ENCODE assay signal across 21 cellular contexts in the genomic region with DNA sequence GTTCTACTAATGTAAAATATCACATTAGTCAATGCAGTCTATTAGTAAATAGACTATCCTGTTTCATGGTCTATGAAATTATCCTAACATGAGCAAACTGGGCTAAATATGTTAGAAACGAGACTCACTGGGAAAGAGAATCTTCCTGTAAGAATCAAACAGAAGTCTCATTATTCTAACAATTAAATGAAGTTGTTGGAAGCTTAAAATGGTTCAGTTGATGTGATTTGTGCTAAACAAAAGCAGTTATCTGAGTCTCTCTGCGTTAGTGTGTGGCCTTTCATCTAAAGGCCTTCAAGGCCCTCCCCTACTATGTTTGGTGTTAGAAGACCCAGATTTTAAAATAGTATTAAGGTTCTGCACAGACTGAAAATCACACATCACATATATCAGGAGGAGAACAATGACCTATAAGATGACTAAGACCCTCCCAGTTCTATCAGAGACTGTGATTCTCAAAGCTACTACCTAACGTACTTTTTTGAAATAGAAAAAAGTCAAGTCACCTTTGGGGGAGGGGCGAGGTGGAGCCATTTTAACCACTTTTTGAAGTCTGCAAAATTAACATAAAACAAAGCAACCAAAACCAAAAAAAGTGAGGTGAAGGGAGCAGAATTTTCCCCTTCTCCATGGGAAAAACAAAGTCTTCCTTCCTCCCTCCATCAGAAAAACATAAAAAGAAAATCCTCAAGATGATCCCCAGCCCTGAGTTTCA.
A peak's percentile ranks its signal among the peaks of the same experiment; 100 is the strongest.
DNase-seq lines count a peak whose midpoint lies in the region; ATAC-seq, FAIRE-seq and TF ChIP-seq lines count a peak whose summit lies in the region.
"Had no signal": no experiment of that assay in that cellular context is flagged by ENCODE, and none has a peak within 500 bp of the region (broad histone marks: within the 10 kb centered on the region; RNA-seq: fewer than 3 reads in every experiment).

No MANE protein-coding gene starts in this region.

- H3K27ac Mint-ChIP-seq in neural crest cell (ENCODE audit: unreplicated experiment) = peak overlapping the region; percentile 57
- no peak overlapping the region for H3K27ac Mint-ChIP-seq in Calu3 (ENCODE audit: unreplicated experiment)
- H3K27ac Mint-ChIP-seq in activated T-cell treated with anti-CD3 and anti-CD28 coated beads, Interleukin-2, amount 50 U/mL, for 72 hours = no peak overlapping the region
- H3K27ac Mint-ChIP-seq: activated B cell treated with CpG ODN at 0.5 μM for 24 hours; stimulated activated naive CD8-positive, alpha-beta T cell treated with anti-CD3 and anti-CD28 coated beads, Interleukin-15, amount 100 ng/mL, for 72 hours had no signal

- in situ Hi-C loops in IMR-90 (cut with MboI; ENCODE audit: low sequenced_read_pairs) = no loop called here

- H3K27ac ChIP-seq in A549 (peak overlapping the region; percentile 72 to 77), IMR-90 (ENCODE audit: insufficient read depth, low read length) (no peak overlapping the region), H1 (ENCODE audit: low read depth, low read length) (peak overlapping the region; percentile 12; the same call in 1 of the 2 replicates)
- H3K27ac ChIP-seq: BLaER1, upper lobe of right lung had no signal

- peaks cover 5% of the 10 kb centered on the region; the same call in 1 of the 2 replicates for H3K9me1 ChIP-seq in IMR-90 (ENCODE audit: insufficient read depth, low read length)

- TF ChIP-seq POLR2A in A549 (IDR thresholded peaks at IDR 0.05; ENCODE audit: low read length) (no peak), IMR-90 (IDR thresholded peaks at IDR 0.05; ENCODE audit: low read depth, low read length) (no peak), H1 (IDR thresholded peaks at IDR 0.05; ENCODE audit: control extremely low read depth in 1 of 2, low read depth in 2 of 2, low read length in 2 of 2) (no peak)

- peak overlapping the region; percentile 29 for H2BK5ac ChIP-seq in IMR-90 (ENCODE audit: low read depth, low read length, poor library complexity, severe bottlenecking)
- H2BK5ac ChIP-seq in H1 (ENCODE audit: low read depth, low read length) = no peak overlapping the region

- 32% methylated on average over 4 of the region's 4 CpGs for WGBS in A549 (ENCODE audit: missing lambda C conversion rate)
- WGBS in IMR-90 (ENCODE audit: extremely low coverage in 2 of 2, insufficient read length in 1 of 2), 2 experiments = no CpG with 5 or more reads among the region's 4 CpGs
- WGBS in H1 (ENCODE audit: extremely low coverage in 1 of 2, insufficient coverage in 1 of 2, insufficient read length in 1 of 2, insufficient replicate concordance in 2 of 2, low coverage in 1 of 2, low lambda C conversion rate in 2 of 2, missing lambda C conversion rate in 1 of 2), 2 experiments = 63% methylated on average over 4 of the region's 4 CpGs; no CpG with 5 or more reads in 1 of the 2 experiments

- dilution Hi-C loops in IMR-90 (cut with HindIII; ENCODE audit: low sequenced_read_pairs, unreplicated experiment) = no loop called here

- H2BK15ac ChIP-seq in IMR-90 (ENCODE audit: low read depth, low read length) = 0 out of 3 replicates have a peak overlapping the region, but pooled peaks have one; percentile 15
- H2BK15ac ChIP-seq in H1 (ENCODE audit: low read length) = no peak overlapping the region

- peaks cover 33% of the 10 kb centered on the region for H3K4me1 Mint-ChIP-seq in neural crest cell
- H3K4me1 Mint-ChIP-seq in Calu3 (ENCODE audit: low read depth, unreplicated experiment) = peaks cover 5% of the 10 kb centered on the region
- H3K4me1 Mint-ChIP-seq in activated T-cell treated with anti-CD3 and anti-CD28 coated beads, Interleukin-2, amount 50 U/mL, for 72 hours (ENCODE audit: low read depth) = no peaks in the 10 kb centered on the region
- H3K4me1 Mint-ChIP-seq: stimulated activated naive CD8-positive, alpha-beta T cell treated with anti-CD3 and anti-CD28 coated beads, Interleukin-15, amount 100 ng/mL, for 72 hours had no signal

- H3K9me3 Mint-ChIP-seq in neural crest cell = peaks cover 8% of the 10 kb centered on the region
- H3K9me3 Mint-ChIP-seq in Calu3 (ENCODE audit: low read depth, unreplicated experiment) = no peaks in the 10 kb centered on the region
- no peaks in the 10 kb centered on the region for H3K9me3 Mint-ChIP-seq in activated T-cell treated with anti-CD3 and anti-CD28 coated beads, Interleukin-2, amount 50 U/mL, for 72 hours

- H3K18ac ChIP-seq in IMR-90 (ENCODE audit: low read depth, low read length) = peak overlapping the region; percentile 29; the same call in 1 of the 2 replicates
- no peak overlapping the region; the same call in 1 of the 2 replicates for H3K18ac ChIP-seq in H1 (ENCODE audit: extremely low read depth, low read length)

- H3K4me3 ChIP-seq in A549 = no peak overlapping the region
- H3K4me3 ChIP-seq in IMR-90 (ENCODE audit: insufficient read depth, low read depth, low read length) = no peak overlapping the region
- H3K4me3 ChIP-seq in H1 (ENCODE audit: extremely low read depth in 1 of 4, insufficient read depth in 2 of 4, low read depth in 3 of 4, low read length in 4 of 4) = no peak overlapping the region
- H3K4me3 ChIP-seq: BLaER1, upper lobe of right lung had no signal

- no peaks in the 10 kb centered on the region for H3K36me3 Mint-ChIP-seq in neural crest cell (ENCODE audit: low read depth)
- H3K36me3 Mint-ChIP-seq in Calu3 (ENCODE audit: insufficient read depth, unreplicated experiment) = no peaks in the 10 kb centered on the region
- H3K36me3 Mint-ChIP-seq in activated T-cell treated with anti-CD3 and anti-CD28 coated beads, Interleukin-2, amount 50 U/mL, for 72 hours (ENCODE audit: insufficient read depth in 2 of 2) = no peaks in the 10 kb centered on the region

- no peaks in the 10 kb centered on the region for H3K36me3 ChIP-seq in IMR-90 (ENCODE audit: control insufficient read depth, insufficient read depth, low read length)
- H3K36me3 ChIP-seq in H1 (ENCODE audit: control insufficient read depth in 2 of 4, insufficient read depth in 4 of 4, low read length in 3 of 4) = peaks cover 0 to 3% (median 0%) of the 10 kb centered on the region in 4 experiments; a peak in 2 of 8 replicates
- H3K36me3 ChIP-seq: BLaER1, upper lobe of right lung had no signal

- no peak overlapping the region for H2AFZ ChIP-seq in IMR-90 (replicated peaks; ENCODE audit: low read length, poor library complexity)
- no peak overlapping the region for H2AFZ ChIP-seq in H1 (ENCODE audit: low read length)

- H4K91ac ChIP-seq in IMR-90 (ENCODE audit: insufficient read depth, low read depth, low read length) (no peak overlapping the region), H1 (replicated peaks; ENCODE audit: insufficient read length, low read length) (no peak overlapping the region)

- TF ChIP-seq CTCF in A549 (IDR thresholded peaks at IDR 0.05) = no peak
- TF ChIP-seq CTCF in IMR-90 (conservative IDR thresholded peaks at IDR 0.05; ENCODE audit: low read depth, low read length) = no peak
- no peak for TF ChIP-seq CTCF in H1 (IDR thresholded peaks at IDR 0.05; ENCODE audit: control extremely low read depth in 1 of 3, insufficient read depth in 1 of 3, low read depth in 1 of 3, low read length in 3 of 3)
- no peak for TF ChIP-seq CTCF in neural crest cell (conservative IDR thresholded peaks at IDR 0.05)
- no peak for TF ChIP-seq CTCF in Calu3 (IDR thresholded peaks at IDR 0.05; ENCODE audit: unreplicated experiment)

- H3K56ac ChIP-seq in IMR-90 (ENCODE audit: extremely low read depth, insufficient read depth, low read length) = no peak overlapping the region
- H3K56ac ChIP-seq in H1 (replicated peaks; ENCODE audit: insufficient read length, low read depth, low read length) = no peak overlapping the region

- peaks cover 0 to 16% of the 10 kb centered on the region in 2 experiments; a peak in 1 of 4 replicates for H3K79me2 ChIP-seq in H1 (ENCODE audit: control insufficient read depth in 1 of 2, insufficient read depth in 2 of 2, low read length in 2 of 2)

- no peaks in the 10 kb centered on the region for H4K20me1 ChIP-seq in IMR-90 (ENCODE audit: insufficient read depth, low read length)
- no peaks in the 10 kb centered on the region for H4K20me1 ChIP-seq in H1 (replicated peaks in 1 of 2; ENCODE audit: control insufficient read depth in 1 of 2, insufficient read depth in 2 of 2, low read length in 2 of 2)

- H3K4me1 ChIP-seq in A549 (peaks cover 58% of the 10 kb centered on the region), IMR-90 (ENCODE audit: control insufficient read depth, insufficient read depth, low read length) (peaks cover 11% of the 10 kb centered on the region; the same call in 1 of the 2 replicates), H1 (replicated peaks in 1 of 4; ENCODE audit: control insufficient read depth in 3 of 4, insufficient read depth in 4 of 4, low read length in 3 of 4) (peaks cover 7 to 18% (median 16%) of the 10 kb centered on the region in 4 experiments; a peak in 6 of 7 replicates)
- H3K4me1 ChIP-seq: BLaER1, upper lobe of right lung had no signal

- CTCF ChIA-PET in A549 (lab: Yijun Ruan, JAX) (interaction anchor here (0.8 to 1.1 kb wide), 2 partner anchors 10 to 18 kb away, joined by 3 read pairs; no protein-coding TSS in a partner anchor), IMR-90 (lab: Yijun Ruan, JAX) (no interaction called here), H1 (lab: Charles Lee; ENCODE audit: partially characterized antibody) (interaction anchor here (1.2 to 1.4 kb wide), 3 partner anchors 8 to 106 kb away, joined by 3 to 10 read pairs (median 4); no protein-coding TSS in a partner anchor), Calu3 (lab: Charles Lee) (no interaction called here)

- H3K23me2 ChIP-seq in H1 (ENCODE audit: low read depth, low read length) = no peaks in the 10 kb centered on the region

- H2BK20ac ChIP-seq in IMR-90 (ENCODE audit: low read depth, low read length) (0 out of 2 replicates have a peak overlapping the region, but pooled peaks have one; percentile 18), H1 (ENCODE audit: low read length) (no peak overlapping the region)

- POLR2A ChIA-PET in A549 (lab: Yijun Ruan, JAX) (interaction anchor here (1.5 to 2.6 kb wide), 2 partner anchors 10 to 82 kb away, joined by 4 to 13 read pairs; partner anchors contain the start of gene DENND5B), IMR-90 (lab: Charles Lee; ENCODE audit: unreplicated experiment) (no interaction called here), H1 (lab: Charles Lee; ENCODE audit: partially characterized antibody) (interaction anchor here (0.8 to 3.4 kb wide), 3 partner anchors 9 to 123 kb away, joined by 4 to 18 read pairs (median 4); no protein-coding TSS in a partner anchor)

- peak overlapping the region; percentile 21; the same call in 1 of the 2 replicates for H2BK120ac ChIP-seq in IMR-90 (ENCODE audit: low read depth, low read length)
- H2BK120ac ChIP-seq in H1 (replicated peaks; ENCODE audit: low read depth, low read length) = no peak overlapping the region

- H3K9me3 ChIP-seq in A549 = peaks cover 13% of the 10 kb centered on the region; the same call in 2 of the 3 replicates
- H3K9me3 ChIP-seq in IMR-90 (ENCODE audit: control insufficient read depth, insufficient read depth, low read length) = peaks cover 4% of the 10 kb centered on the region; the same call in 1 of the 2 replicates
- peaks cover 8 to 13% of the 10 kb centered on the region in 2 experiments; a peak in 3 of 4 replicates for H3K9me3 ChIP-seq in H1 (ENCODE audit: insufficient read depth in 2 of 2, low read depth in 1 of 2, low read length in 1 of 2)
- H3K9me3 ChIP-seq: upper lobe of right lung had no signal

- H4K5ac ChIP-seq in IMR-90 (ENCODE audit: low read depth, low read length) (no peak overlapping the region; the same call in 1 of the 2 replicates), H1 (ENCODE audit: insufficient read length, low read depth, low read length) (peak overlapping the region; percentile 92)

- no peak overlapping the region for H3K4me3 Mint-ChIP-seq in neural crest cell
- no peak overlapping the region for H3K4me3 Mint-ChIP-seq in Calu3 (ENCODE audit: low read depth, unreplicated experiment)
- no peak overlapping the region for H3K4me3 Mint-ChIP-seq in activated T-cell treated with anti-CD3 and anti-CD28 coated beads, Interleukin-2, amount 50 U/mL, for 72 hours
- H3K4me3 Mint-ChIP-seq: activated B cell treated with CpG ODN at 0.5 μM for 24 hours; stimulated activated naive CD8-positive, alpha-beta T cell treated with anti-CD3 and anti-CD28 coated beads, Interleukin-15, amount 100 ng/mL, for 72 hours had no signal

- FAIRE-seq in A549 (lab: Jason Lieb, UNC) = peak; percentile 32
- peak; percentile 45 for FAIRE-seq in H1 (lab: Jason Lieb, UNC)

- H3K4ac ChIP-seq in IMR-90 (ENCODE audit: low read depth, low read length) = no peak overlapping the region
- H3K4ac ChIP-seq in H1 (replicated peaks; ENCODE audit: insufficient read length, low read depth, low read length) = no peak overlapping the region

- H3K23ac ChIP-seq in IMR-90 (ENCODE audit: low read depth, low read length) (no peak overlapping the region), H1 (ENCODE audit: insufficient read length) (no peak overlapping the region)

- H3K79me1 ChIP-seq in IMR-90 (ENCODE audit: low read depth in 1 of 2, low read length in 2 of 2) (peaks cover 22 to 48% of the 10 kb centered on the region in 2 experiments), H1 (ENCODE audit: low read depth, low read length) (no peaks in the 10 kb centered on the region)

- BruUV-seq in IMR-90 (replicated peaks; lab: Mats Ljungman, UMichigan) (no TSS peak), Calu3 (replicated peaks; lab: Mats Ljungman, UMichigan) (no TSS peak)

- TF ChIP-seq RAD21 in A549 (conservative IDR thresholded peaks at IDR 0.05 in 1 of 2, IDR thresholded peaks at IDR 0.05 in 1 of 2) (no peak), IMR-90 (IDR thresholded peaks at IDR 0.05; ENCODE audit: low read length) (no peak), H1 (IDR thresholded peaks at IDR 0.05 in 1 of 2, conservative IDR thresholded peaks at IDR 0.05 in 1 of 2; ENCODE audit: low read depth in 2 of 2, low read length in 2 of 2) (no peak)

- H3K27me3 ChIP-seq in IMR-90 (ENCODE audit: control insufficient read depth, insufficient read depth, low read length) (no peaks in the 10 kb centered on the region), H1 (replicated peaks in 1 of 4; ENCODE audit: control insufficient read depth in 3 of 4, extremely low read depth in 1 of 4, insufficient read depth in 3 of 4, low read length in 3 of 4) (no peaks in the 10 kb centered on the region)
- H3K27me3 ChIP-seq: BLaER1, upper lobe of right lung had no signal

- no peak overlapping the region for H3K9ac ChIP-seq in IMR-90 (ENCODE audit: low read depth, low read length)
- no peak overlapping the region for H3K9ac ChIP-seq in H1 (replicated peaks in 1 of 4; ENCODE audit: extremely low read depth in 1 of 4, low read depth in 3 of 4, low read length in 3 of 4)
- H3K9ac ChIP-seq: BLaER1, SK-N-SH had no signal

- H2BK12ac ChIP-seq in H1 (ENCODE audit: low read depth, low read length) = no peak overlapping the region

- DNase-seq in A549 (ENCODE audit: low read depth in 1 of 2, low spot score in 1 of 2) (no peak), IMR-90 (no peak), H1 (ENCODE audit: low read depth in 1 of 2, low spot score in 2 of 2) (no peak), neural crest cell (ENCODE audit: low read depth, low spot score) (no peak), Calu3 (no peak), NCI-H226 (no peak)
- DNase-seq in activated T-cell treated with anti-CD3 and anti-CD28 coated beads, Interleukin-2, amount 50 U/mL, for 72 hours = no peak
- DNase-seq: activated B cell treated with CpG ODN at 0.5 μM for 24 hours; activated CD4-positive, alpha-beta T cell treated with anti-CD3 and anti-CD28 coated beads, Interleukin-2, amount 50 U/mL, for 48 hours; activated naive CD4-positive, alpha-beta T cell treated with Interleukin-2 at 50 U/mL for 16 hours; anterior cingulate cortex; effector memory CD4-positive, alpha-beta T cell; left cardiac atrium; NCI-H1092 treated with DMSO at 0.1 percent for 48 hours; NCI-H2029 treated with DMSO at 0.1 percent for 48 hours; RPMI8226; SK-N-SH; stimulated activated naive CD8-positive, alpha-beta T cell treated with anti-CD3 and anti-CD28 coated beads, Interleukin-15, amount 100 ng/mL, for 72 hours; upper lobe of right lung had no signal

- ATAC-seq in A549 = peak; percentile 52 to 58; a peak in 4 of 6 replicates
- ATAC-seq in IMR-90 (ENCODE audit: low read depth) = no peak
- ATAC-seq in GM21526 (IDR thresholded peaks at IDR 0.05; ENCODE audit: low FRiP score, unreplicated experiment) = no peak
- ATAC-seq in activated T-cell treated with anti-CD3 and anti-CD28 coated beads, Interleukin-2, amount 50 U/mL, for 72 hours (replicated peaks in 1 of 2) = no peak
- ATAC-seq: stimulated activated naive CD8-positive, alpha-beta T cell treated with anti-CD3 and anti-CD28 coated beads, Interleukin-15, amount 100 ng/mL, for 72 hours; upper lobe of right lung had no signal

- H3K14ac ChIP-seq in IMR-90 (replicated peaks; ENCODE audit: low read depth, low read length) = no peak overlapping the region
- H3K14ac ChIP-seq in H1 (ENCODE audit: insufficient read length) = no peak overlapping the region

- peak overlapping the region in 1 of 2 experiments; percentile 23; a peak in 1 of 4 replicates for H4K8ac ChIP-seq in IMR-90 (ENCODE audit: low read depth in 2 of 2, low read length in 2 of 2)
- no peak overlapping the region for H4K8ac ChIP-seq in H1 (ENCODE audit: extremely low read depth, insufficient read depth, low read length)

- no peak overlapping the region for H2AK9ac ChIP-seq in IMR-90 (replicated peaks; ENCODE audit: low read depth, low read length, poor library complexity)

- intact Hi-C loops in IMR-90 (cut with micrococcal nuclease) (no loop called here), Calu3 (cut with micrococcal nuclease; ENCODE audit: unreplicated experiment) (no loop called here)

- no peak overlapping the region for H2AK5ac ChIP-seq in IMR-90 (ENCODE audit: low read depth, low read length)
- H2AK5ac ChIP-seq in H1 (ENCODE audit: low read depth, low read length) = no peak overlapping the region

- TF ChIP-seq EP300 in A549 (IDR thresholded peaks at IDR 0.05) = no peak
- TF ChIP-seq EP300 in H1 (IDR thresholded peaks at IDR 0.05; ENCODE audit: borderline replicate concordance in 1 of 2, low read depth in 2 of 2, low read length in 2 of 2) = no peak

- peak overlapping the region; percentile 61 for H3K4me2 ChIP-seq in A549
- H3K4me2 ChIP-seq in IMR-90 (ENCODE audit: low read depth, low read length) = no peak overlapping the region; the same call in 1 of the 2 replicates
- H3K4me2 ChIP-seq in H1 (ENCODE audit: insufficient read depth in 1 of 2, low read depth in 2 of 2, low read length in 2 of 2) = peak overlapping the region in 1 of 2 experiments; percentile 33; a peak in 1 of 4 replicates
- H3K4me2 ChIP-seq: BLaER1, SK-N-SH had no signal

- H3K27me3 Mint-ChIP-seq in neural crest cell (ENCODE audit: low read depth) = no peaks in the 10 kb centered on the region
- H3K27me3 Mint-ChIP-seq in Calu3 (ENCODE audit: unreplicated experiment) = no peaks in the 10 kb centered on the region
- H3K27me3 Mint-ChIP-seq in activated T-cell treated with anti-CD3 and anti-CD28 coated beads, Interleukin-2, amount 50 U/mL, for 72 hours (ENCODE audit: low read depth) = no peaks in the 10 kb centered on the region
- H3K27me3 Mint-ChIP-seq: activated B cell treated with CpG ODN at 0.5 μM for 24 hours; stimulated activated naive CD8-positive, alpha-beta T cell treated with anti-CD3 and anti-CD28 coated beads, Interleukin-15, amount 100 ng/mL, for 72 hours had no signal

Comparison
In these comparisons a context has a peak if more than half of its experiments do, and no peak if none do; other contexts are left out.
1. ATAC-seq: peak in A549 (2 of 2); none in IMR-90 (single experiment), GM21526 (single experiment) and activated T-cell treated with anti-CD3 and anti-CD28 coated beads, Interleukin-2, amount 50 U/mL, for 72 hours (0 of 2).
2. CTCF ChIA-PET loops: an anchor here in A549 (0.8 to 1.1 kb wide) and H1 (1.2 to 1.4 kb wide); none called in IMR-90 and Calu3.
3. Of the 18 proteins assayed by ChIP-seq in both H1 and A549: peak only in H1: MAFK; only in A549: MAX; in both: none; in neither: 16.